Comparison of ENCODE assay signal across 1 cellular context in the genomic region with DNA sequence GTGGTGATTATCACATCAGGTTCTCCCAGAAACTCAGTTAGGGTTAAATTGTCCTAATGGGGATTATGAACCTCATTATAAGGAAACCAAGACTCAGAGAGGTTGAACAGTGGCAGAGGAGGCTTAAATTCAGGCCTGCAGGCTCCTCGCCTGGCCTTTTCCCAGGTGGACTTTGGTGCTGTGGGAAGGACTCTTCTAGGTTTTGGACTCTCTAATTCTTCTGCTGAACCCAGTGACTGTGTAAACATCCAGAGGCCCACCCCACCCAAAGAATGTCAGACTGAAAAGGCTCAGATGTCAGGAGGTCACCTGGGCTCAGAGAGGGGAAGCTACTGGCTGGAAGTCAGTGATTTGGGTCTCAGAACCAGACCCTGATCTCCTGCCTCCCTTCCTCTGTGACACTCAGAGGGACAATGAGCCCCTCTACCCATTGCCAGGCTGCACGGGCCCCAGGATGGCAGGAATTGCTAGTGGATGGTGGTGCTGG.
TF ChIP-seq lines count a peak whose summit lies in the region.

No MANE protein-coding gene starts in this region.

TF ChIP-seq in HepG2, 621 proteins besides CTCF, POLR2A, EP300 and RAD21 (continued from another document and continues in another):
- TF ChIP-seq MLXIP (CRISPR knock-in tag; IDR thresholded peaks at IDR 0.05; ENCODE audit: borderline replicate concordance) (no peak), DPF2 (CRISPR knock-in tag; IDR thresholded peaks at IDR 0.05; ENCODE audit: borderline replicate concordance, low read depth) (0 out of 2 replicates have a peak, but pooled peaks have one; percentile 51), ARID4A (CRISPR knock-in tag; IDR thresholded peaks at IDR 0.05; ENCODE audit: borderline replicate concordance) (peak; percentile 49; the same call in 1 of the 2 replicates), ZIK1 (CRISPR knock-in tag; IDR thresholded peaks at IDR 0.05; ENCODE audit: borderline replicate concordance, low read depth) (no peak), ZNF670 (CRISPR knock-in tag; IDR thresholded peaks at IDR 0.05; ENCODE audit: borderline replicate concordance) (no peak), SPEN (CRISPR knock-in tag; IDR thresholded peaks at IDR 0.05; ENCODE audit: low read depth) (peak; percentile 68), TFDP2 (CRISPR knock-in tag; IDR thresholded peaks at IDR 0.05) (0 out of 2 replicates have a peak, but pooled peaks have one; percentile 50), KLF13 (CRISPR knock-in tag; IDR thresholded peaks at IDR 0.05) (no peak), ZNF546 (CRISPR knock-in tag; conservative IDR thresholded peaks at IDR 0.05) (no peak), BORCS8-MEF2B (CRISPR knock-in tag; IDR thresholded peaks at IDR 0.05) (no peak), HOXA5 (CRISPR knock-in tag; IDR thresholded peaks at IDR 0.05) (no peak), ZNF441 (CRISPR knock-in tag; IDR thresholded peaks at IDR 0.05; ENCODE audit: borderline replicate concordance) (no peak), ZZZ3 (CRISPR knock-in tag; IDR thresholded peaks at IDR 0.05; ENCODE audit: borderline replicate concordance) (no peak), RXRA (CRISPR knock-in tag; IDR thresholded peaks at IDR 0.05) (peak; percentile 69; the same call in 1 of the 2 replicates), NFE2 (CRISPR knock-in tag; IDR thresholded peaks at IDR 0.05) (no peak), ZNF552 (CRISPR knock-in tag; IDR thresholded peaks at IDR 0.05; ENCODE audit: borderline replicate concordance) (no peak), ZNF850 (CRISPR knock-in tag; conservative IDR thresholded peaks at IDR 0.05) (no peak), HDAC2 (CRISPR knock-in tag; IDR thresholded peaks at IDR 0.05) (peak; percentile 82; the same call in 1 of the 2 replicates), ZNF616 (CRISPR knock-in tag; IDR thresholded peaks at IDR 0.05; ENCODE audit: low read depth) (no peak), ZBTB1 (CRISPR knock-in tag; IDR thresholded peaks at IDR 0.05; ENCODE audit: borderline replicate concordance) (no peak), MED13 (CRISPR knock-in tag; IDR thresholded peaks at IDR 0.05) (no peak), HNRNPL (IDR thresholded peaks at IDR 0.05; ENCODE audit: low read depth, low read length) (no peak), ZNF543 (CRISPR knock-in tag; IDR thresholded peaks at IDR 0.05) (no peak), MXD4 (CRISPR knock-in tag; IDR thresholded peaks at IDR 0.05) (no peak), AKAP8 (CRISPR knock-in tag; IDR thresholded peaks at IDR 0.05) (peak; percentile 82; the same call in 1 of the 2 replicates), THYN1 (CRISPR knock-in tag; IDR thresholded peaks at IDR 0.05; ENCODE audit: borderline replicate concordance, low read depth) (no peak), ZEB1 (IDR thresholded peaks at IDR 0.05; ENCODE audit: insufficient replicate concordance, low read depth) (peak; percentile 81), NFE2L2 (IDR thresholded peaks at IDR 0.05; ENCODE audit: low read length) (no peak), ZNF34 (CRISPR knock-in tag; IDR thresholded peaks at IDR 0.05; ENCODE audit: borderline replicate concordance) (no peak), DR1 (CRISPR knock-in tag; IDR thresholded peaks at IDR 0.05) (no peak), REST (IDR thresholded peaks at IDR 0.05; ENCODE audit: borderline replicate concordance in 1 of 2, low read depth in 1 of 2, low read length in 2 of 2) (no peak), ATAD3A (CRISPR knock-in tag; IDR thresholded peaks at IDR 0.05) (no peak), ZNF274 (CRISPR knock-in tag; IDR thresholded peaks at IDR 0.05) (0 out of 2 replicates have a peak, but pooled peaks have one; percentile 71), ZFP37 (CRISPR knock-in tag; IDR thresholded peaks at IDR 0.05; ENCODE audit: borderline replicate concordance) (no peak), ZBTB7B (CRISPR knock-in tag; IDR thresholded peaks at IDR 0.05) (peak; percentile 71; the same call in 1 of the 2 replicates), ZFP36 (IDR thresholded peaks at IDR 0.05; ENCODE audit: borderline replicate concordance, low read depth, low read length, partially characterized antibody) (no peak), ZNF3 (CRISPR knock-in tag; IDR thresholded peaks at IDR 0.05) (no peak), HNF4A (CRISPR knock-in tag; IDR thresholded peaks at IDR 0.05) (peak; percentile 95), POLR2G (IDR thresholded peaks at IDR 0.05; ENCODE audit: low read depth, low read length) (peak; percentile 85), ARID2 (CRISPR knock-in tag; IDR thresholded peaks at IDR 0.05; ENCODE audit: borderline replicate concordance) (no peak), ZNF580 (CRISPR knock-in tag; IDR thresholded peaks at IDR 0.05; ENCODE audit: borderline replicate concordance, low read depth) (no peak), SNAPC5 (CRISPR knock-in tag; IDR thresholded peaks at IDR 0.05; ENCODE audit: borderline replicate concordance) (no peak), NBN (conservative IDR thresholded peaks at IDR 0.05) (no peak), ZNF740 (CRISPR knock-in tag; IDR thresholded peaks at IDR 0.05) (no peak), EZH2 (conservative IDR thresholded peaks at IDR 0.05; ENCODE audit: low read depth, low read length) (no peak), ISX (CRISPR knock-in tag; conservative IDR thresholded peaks at IDR 0.05) (no peak), ZNF367 (CRISPR knock-in tag; IDR thresholded peaks at IDR 0.05; ENCODE audit: borderline replicate concordance) (no peak), ZNF772 (CRISPR knock-in tag; IDR thresholded peaks at IDR 0.05) (no peak; the same call in 1 of the 2 replicates), ZNF720 (CRISPR knock-in tag; IDR thresholded peaks at IDR 0.05) (no peak), HMG20B (CRISPR knock-in tag; conservative IDR thresholded peaks at IDR 0.05) (no peak; the same call in 1 of the 2 replicates)
- TF ChIP-seq, protein P1, sequence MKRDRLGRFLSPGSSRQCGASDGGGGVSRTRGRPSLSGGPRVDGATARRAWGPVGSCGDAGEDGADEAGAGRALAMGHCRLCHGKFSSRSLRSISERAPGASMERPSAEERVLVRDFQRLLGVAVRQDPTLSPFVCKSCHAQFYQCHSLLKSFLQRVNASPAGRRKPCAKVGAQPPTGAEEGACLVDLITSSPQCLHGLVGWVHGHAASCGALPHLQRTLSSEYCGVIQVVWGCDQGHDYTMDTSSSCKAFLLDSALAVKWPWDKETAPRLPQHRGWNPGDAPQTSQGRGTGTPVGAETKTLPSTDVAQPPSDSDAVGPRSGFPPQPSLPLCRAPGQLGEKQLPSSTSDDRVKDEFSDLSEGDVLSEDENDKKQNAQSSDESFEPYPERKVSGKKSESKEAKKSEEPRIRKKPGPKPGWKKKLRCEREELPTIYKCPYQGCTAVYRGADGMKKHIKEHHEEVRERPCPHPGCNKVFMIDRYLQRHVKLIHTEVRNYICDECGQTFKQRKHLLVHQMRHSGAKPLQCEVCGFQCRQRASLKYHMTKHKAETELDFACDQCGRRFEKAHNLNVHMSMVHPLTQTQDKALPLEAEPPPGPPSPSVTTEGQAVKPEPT (CRISPR knock-in tag; IDR thresholded peaks at IDR 0.05; ENCODE audit: low read depth), result no peak
